Comparison of ENCODE assay signal across 10 cellular contexts in genomic region chr20:644692-645317, GRCh38. TPM values are rescaled to one million over a fixed set of nuclear protein-coding genes. Genes with fewer than 3 reads are reported as not detected.
"Had no signal": no experiment of that assay in that cellular context is flagged by ENCODE, and none has a peak within 500 bp of the region (broad histone marks: within the 10 kb centered on the region; RNA-seq: fewer than 3 reads in every experiment).

No MANE protein-coding gene starts in this region.

- H3K9me3 ChIP-seq: MG63 had no signal

- H3K27me3 ChIP-seq: ascending aorta, MG63 had no signal

- FAIRE-seq: RCC 7860 had no signal

- H3K27ac Mint-ChIP-seq: activated CD8-positive, alpha-beta T cell treated with anti-CD3 and anti-CD28 coated beads for 36 hours; activated naive CD8-positive, alpha-beta T cell treated with anti-CD3 and anti-CD28 coated beads, Interleukin-2, amount 10 ng/mL, durations not matched to agents 7 days and 5 days had no signal

- H3K4me3 Mint-ChIP-seq: activated CD8-positive, alpha-beta T cell treated with anti-CD3 and anti-CD28 coated beads for 36 hours; activated naive CD8-positive, alpha-beta T cell treated with anti-CD3 and anti-CD28 coated beads, Interleukin-2, amount 10 ng/mL, durations not matched to agents 7 days and 5 days; T-cell had no signal

- H3K4me3 ChIP-seq: ascending aorta, MG63 had no signal

- H3K27ac ChIP-seq: ascending aorta, SK-N-MC had no signal

- H3K9me3 Mint-ChIP-seq: activated CD8-positive, alpha-beta T cell treated with anti-CD3 and anti-CD28 coated beads for 36 hours; activated naive CD8-positive, alpha-beta T cell treated with anti-CD3 and anti-CD28 coated beads, Interleukin-2, amount 10 ng/mL, durations not matched to agents 7 days and 5 days; T-cell had no signal

RNA-seq across cellular contexts. Expression of gene SCRT2, which starts 30.8 kb away (rescaled TPM):
- total RNA-seq: activated CD8-positive, alpha-beta T cell treated with anti-CD3 and anti-CD28 coated beads for 36 hours; activated naive CD8-positive, alpha-beta T cell treated with anti-CD3 and anti-CD28 coated beads, Interleukin-2, amount 10 ng/mL, durations not matched to agents 7 days and 5 days; ascending aorta; IMR-90; LHCN-M2; PC-3; T-cell had no signal
- polyA plus RNA-seq: IMR-90 had no signal

RNA-seq across cellular contexts. Expression of gene TCF15, which starts 34.7 kb away (rescaled TPM):
- total RNA-seq: activated naive CD8-positive, alpha-beta T cell treated with anti-CD3 and anti-CD28 coated beads, Interleukin-2, amount 10 ng/mL, durations not matched to agents 7 days and 5 days; IMR-90; LHCN-M2; T-cell had no signal
- polyA plus RNA-seq: IMR-90 had no signal
